In the genomic region with DNA sequence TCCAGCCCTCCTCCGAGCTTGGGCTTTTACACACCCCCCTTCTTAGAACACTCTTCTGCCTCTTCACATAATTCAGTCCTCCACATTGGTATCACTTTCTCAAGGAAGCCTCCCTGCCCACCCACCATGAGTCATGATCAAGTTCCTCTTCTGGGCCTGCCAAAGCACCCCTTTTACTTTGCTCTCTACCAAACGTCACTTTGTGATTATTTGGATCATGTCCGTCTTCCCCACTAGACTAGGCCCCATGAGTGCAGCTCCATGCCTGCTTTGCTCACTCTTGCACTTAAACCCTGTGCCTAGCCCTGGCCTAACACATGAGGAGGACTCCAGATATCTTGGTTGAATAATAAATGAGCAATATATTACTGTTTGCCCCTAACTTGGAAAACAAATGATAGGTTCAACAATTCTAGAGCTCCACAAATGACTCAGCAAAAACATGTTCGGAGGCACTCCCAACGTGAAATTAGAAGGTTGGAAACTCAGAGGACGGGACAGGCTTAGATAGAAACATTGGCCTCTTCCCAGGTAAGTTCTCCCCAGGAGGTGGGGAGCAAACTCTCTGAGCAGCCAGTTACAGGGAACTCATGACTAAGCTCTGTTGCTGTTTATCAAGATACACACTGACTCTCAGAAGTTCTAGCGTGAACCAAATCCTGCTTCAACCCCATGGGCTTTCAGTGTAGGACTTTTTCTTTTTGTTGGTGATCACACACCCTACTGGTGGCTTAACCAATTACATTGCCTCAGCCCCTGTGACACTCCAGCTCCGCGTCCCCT, we compare ENCODE assay signal across 8 cellular contexts. TPM values are rescaled to one million over a fixed set of nuclear protein-coding genes. Genes with fewer than 3 reads are reported as not detected.
DNase-seq lines count a peak whose midpoint lies in the region; ATAC-seq and TF ChIP-seq lines count a peak whose summit lies in the region.

No MANE protein-coding gene starts in this region.

- H3F3A ChIP-seq in SK-N-SH (replicated peaks; ENCODE audit: insufficient read depth) = peaks cover 7% of the 10 kb centered on the region

- intact Hi-C loops in IMR-90 (cut with micrococcal nuclease) = loop anchor here (1.0 kb wide), 2 partner anchors 67 to 86 kb away; no protein-coding TSS in a partner anchor

- peak overlapping the region; percentile 61; the same call in 1 of the 2 replicates for H2AK5ac ChIP-seq in IMR-90 (ENCODE audit: low read depth, low read length)

- no peaks in the 10 kb centered on the region for H4K20me1 ChIP-seq in IMR-90 (ENCODE audit: insufficient read depth, low read length)
- no peaks in the 10 kb centered on the region for H4K20me1 ChIP-seq in SK-N-SH (ENCODE audit: insufficient read depth)

- H3K4me3 ChIP-seq in IMR-90 (ENCODE audit: insufficient read depth, low read depth, low read length) = no peak overlapping the region
- no peak overlapping the region for H3K4me3 ChIP-seq in SK-N-SH (ENCODE audit: low read depth in 2 of 2, low read length in 1 of 2)

- H3K27ac ChIP-seq in IMR-90 (ENCODE audit: insufficient read depth, low read length) (no peak overlapping the region; the same call in 1 of the 2 replicates), SK-N-SH (ENCODE audit: low read depth in 2 of 2, low read length in 1 of 2) (no peak overlapping the region)

- H3K4ac ChIP-seq in IMR-90 (ENCODE audit: low read depth, low read length) = peak overlapping the region; percentile 21

- peak overlapping the region in 1 of 2 experiments; percentile 23; a peak in 2 of 4 replicates for H4K8ac ChIP-seq in IMR-90 (ENCODE audit: low read depth in 2 of 2, low read length in 2 of 2)

- in situ Hi-C loops in IMR-90 (cut with MboI; ENCODE audit: low sequenced_read_pairs) = no loop called here

- WGBS in IMR-90 (ENCODE audit: extremely low coverage in 2 of 2, insufficient read length in 1 of 2), 2 experiments = 41% methylated on average over 3 of the region's 9 CpGs; no CpG with 5 or more reads in 1 of the 2 experiments
- 79% methylated on average over 9 of the region's 9 CpGs for WGBS in SK-N-SH (ENCODE audit: low lambda C conversion rate)

- no peaks in the 10 kb centered on the region for H3K9me2 ChIP-seq in SK-N-SH

- 0 out of 2 replicates have a peak overlapping the region, but pooled peaks have one; percentile 32 for H4K91ac ChIP-seq in IMR-90 (ENCODE audit: insufficient read depth, low read depth, low read length)

- H3K9me1 ChIP-seq in IMR-90 (ENCODE audit: insufficient read depth, low read length) = peaks cover 7% of the 10 kb centered on the region; the same call in 1 of the 2 replicates

- H4K5ac ChIP-seq in IMR-90 (ENCODE audit: low read depth, low read length) = no peak overlapping the region; the same call in 1 of the 2 replicates

- no peak overlapping the region for H3K23ac ChIP-seq in IMR-90 (ENCODE audit: low read depth, low read length)

- peak overlapping the region; percentile 44; the same call in 1 of the 2 replicates for H2BK120ac ChIP-seq in IMR-90 (ENCODE audit: low read depth, low read length)

- H2BK20ac ChIP-seq in IMR-90 (ENCODE audit: low read depth, low read length) = peak overlapping the region; percentile 29; the same call in 1 of the 2 replicates

- H3K18ac ChIP-seq in IMR-90 (ENCODE audit: low read depth, low read length) = peak overlapping the region; percentile 25; the same call in 1 of the 2 replicates

- TF ChIP-seq CTCF in IMR-90 (conservative IDR thresholded peaks at IDR 0.05; ENCODE audit: low read depth, low read length) (peak; percentile 62), SK-N-SH (IDR thresholded peaks at IDR 0.05) (peak; percentile 56)

- H2AFZ ChIP-seq in IMR-90 (replicated peaks; ENCODE audit: low read length, poor library complexity) (peak overlapping the region; percentile 75), SK-N-SH (ENCODE audit: low read depth) (0 out of 2 replicates have a peak overlapping the region, but pooled peaks have one; percentile 49)

- dilution Hi-C loops in IMR-90 (cut with HindIII; ENCODE audit: low sequenced_read_pairs, unreplicated experiment) = no loop called here

- CTCF ChIA-PET in IMR-90 (lab: Yijun Ruan, JAX) = interaction anchor here (0.7 to 1.9 kb wide), 11 partner anchors 8 to 113 kb away, joined by 3 to 9 read pairs (median 4); no protein-coding TSS in a partner anchor
- CTCF ChIA-PET in SK-N-SH (lab: Yijun Ruan, JAX) = interaction anchor here (0.5 to 2.8 kb wide), 13 partner anchors 9 to 159 kb away, joined by 3 to 16 read pairs (median 3); a partner anchor contains a TSS

- no peak for TF ChIP-seq EP300 in SK-N-SH (IDR thresholded peaks at IDR 0.05; ENCODE audit: borderline replicate concordance in 1 of 2, low read depth in 1 of 2, low read length in 1 of 2)

- no peak overlapping the region for H3K4me2 ChIP-seq in IMR-90 (ENCODE audit: low read depth, low read length)
- no peak overlapping the region for H3K4me2 ChIP-seq in SK-N-SH

- no TSS peak for BruUV-seq in IMR-90 (replicated peaks; lab: Mats Ljungman, UMichigan)

- no peak overlapping the region for H2BK5ac ChIP-seq in IMR-90 (ENCODE audit: low read depth, low read length, poor library complexity, severe bottlenecking)

- H3K56ac ChIP-seq in IMR-90 (ENCODE audit: extremely low read depth, insufficient read depth, low read length) = no peak overlapping the region

- H2BK15ac ChIP-seq in IMR-90 (ENCODE audit: low read depth, low read length) = peak overlapping the region; percentile 5; the same call in 1 of the 3 replicates

- peak overlapping the region; percentile 5; the same call in 1 of the 2 replicates for H3K14ac ChIP-seq in IMR-90 (replicated peaks; ENCODE audit: low read depth, low read length)

- H3K36me3 ChIP-seq in IMR-90 (ENCODE audit: control insufficient read depth, insufficient read depth, low read length) (no peaks in the 10 kb centered on the region), SK-N-SH (replicated peaks in 1 of 2; ENCODE audit: control insufficient read depth in 1 of 2, insufficient read depth in 2 of 2, low read length in 1 of 2) (no peaks in the 10 kb centered on the region)

- H3K9ac ChIP-seq in IMR-90 (ENCODE audit: low read depth, low read length) (no peak overlapping the region), SK-N-SH (no peak overlapping the region)

- TF ChIP-seq POLR2A in IMR-90 (IDR thresholded peaks at IDR 0.05; ENCODE audit: low read depth, low read length) = no peak

- no peak overlapping the region for H2AK9ac ChIP-seq in IMR-90 (replicated peaks; ENCODE audit: low read depth, low read length, poor library complexity)

- peak; percentile 60 for DNase-seq in activated CD8-positive, alpha-beta memory T cell treated with anti-CD3 and anti-CD28 coated beads for 24 hours
- DNase-seq in activated CD8-positive, alpha-beta memory T cell treated with anti-CD3 and anti-CD28 coated beads, Interleukin-2, amount 50 U/mL, for 4 hours = no peak
- DNase-seq in IMR-90 = peak; percentile 85
- peak; percentile 46 for DNase-seq in SK-N-SH
- peak; percentile 61 for DNase-seq in cerebellar cortex (ENCODE audit: low spot score)
- peak; percentile 74 for DNase-seq in left kidney (ENCODE audit: low read depth, low spot score)
- peak; percentile 10 for DNase-seq in stimulated activated CD8-positive, alpha-beta memory T cell treated with anti-CD3 and anti-CD28 coated beads, Interleukin-12 subunit alpha, Interleukin-12 subunit beta, amount 100 ng/mL, for 24 hours (ENCODE audit: extremely low read depth)

- H3K79me1 ChIP-seq in IMR-90 (ENCODE audit: low read depth in 1 of 2, low read length in 2 of 2) = no peaks in the 10 kb centered on the region

- H3K27me3 ChIP-seq in IMR-90 (ENCODE audit: control insufficient read depth, insufficient read depth, low read length) (peaks cover 7% of the 10 kb centered on the region), SK-N-SH (ENCODE audit: insufficient read depth) (peaks cover 4% of the 10 kb centered on the region; the same call in 1 of the 2 replicates)

- TF ChIP-seq RAD21 in IMR-90 (IDR thresholded peaks at IDR 0.05; ENCODE audit: low read length) (peak; percentile 69), SK-N-SH (IDR thresholded peaks at IDR 0.05; ENCODE audit: low read length) (peak; percentile 43)

- POLR2A ChIA-PET in IMR-90 (lab: Charles Lee; ENCODE audit: unreplicated experiment) (no interaction called here), SK-N-SH (lab: Yijun Ruan, JAX) (no interaction called here)

- peaks cover 5% of the 10 kb centered on the region; the same call in 1 of the 2 replicates for H3K4me1 ChIP-seq in IMR-90 (ENCODE audit: control insufficient read depth, insufficient read depth, low read length)
- H3K4me1 ChIP-seq in SK-N-SH (ENCODE audit: control insufficient read depth in 1 of 2, insufficient read depth in 2 of 2, low read depth in 1 of 2, low read length in 1 of 2) = no peaks in the 10 kb centered on the region

- H3K9me3 ChIP-seq in IMR-90 (ENCODE audit: control insufficient read depth, insufficient read depth, low read length) = no peaks in the 10 kb centered on the region
- H3K9me3 ChIP-seq in SK-N-SH = no peaks in the 10 kb centered on the region

- ATAC-seq in IMR-90 (ENCODE audit: low read depth) (peak; percentile 99), GM18519 (IDR thresholded peaks at IDR 0.05; ENCODE audit: low FRiP score, unreplicated experiment) (no peak)

- no peaks in the 10 kb centered on the region for H3K79me2 ChIP-seq in SK-N-SH (ENCODE audit: insufficient read depth)

RNA-seq across cellular contexts. Expression of a gene that starts 28.3 kb away (rescaled TPM):
- not detected in 2 replicates for total RNA-seq in IMR-90 (2012; rRNA removed)
- polyA plus RNA-seq in IMR-90 (2012; rRNA removed) (not detected in 2 replicates), SK-N-SH (2012; rRNA removed) (not detected in 2 replicates)
- not detected in 2 replicates for polyA plus RNA-seq in IMR-90 (2012; cell fraction: cytosol; rRNA removed)
- not detected in 2 replicates for polyA plus RNA-seq in IMR-90 (2012; cell fraction: nucleus; rRNA removed; ENCODE audit: low replicate concordance)
- polyA plus RNA-seq in SK-N-SH (2012; cell fraction: cytosol; rRNA removed) = not detected in 2 replicates
- not detected in 2 replicates for polyA plus RNA-seq in SK-N-SH (2012; cell fraction: nucleus; rRNA removed)

RNA-seq across cellular contexts. Expression of a gene that starts 35.3 kb away (rescaled TPM):
- 55.0 and 58.9 TPM in 2 replicates for total RNA-seq in IMR-90 (2012; rRNA removed)
- polyA plus RNA-seq in IMR-90 (2012; rRNA removed) (53.0 and 58.9 TPM in 2 replicates), SK-N-SH (2012; rRNA removed) (52.0 and 59.4 TPM in 2 replicates)
- polyA plus RNA-seq in IMR-90 (2012; cell fraction: cytosol; rRNA removed) = 31.5 and 39.6 TPM in 2 replicates
- 69.7 and 125 TPM in 2 replicates for polyA plus RNA-seq in IMR-90 (2012; cell fraction: nucleus; rRNA removed; ENCODE audit: low replicate concordance)
- 41.0 and 45.6 TPM in 2 replicates for polyA plus RNA-seq in SK-N-SH (2012; cell fraction: cytosol; rRNA removed)
- 103 and 110 TPM in 2 replicates for polyA plus RNA-seq in SK-N-SH (2012; cell fraction: nucleus; rRNA removed)

RNA-seq across cellular contexts. Expression of a gene that starts 51.0 kb away (rescaled TPM):
- 1.4 and 2.2 TPM in 2 replicates for total RNA-seq in IMR-90 (2012; rRNA removed)
- 1.7 and 2.4 TPM in 2 replicates for polyA plus RNA-seq in IMR-90 (2012; rRNA removed)
- 0.36 and 1.3 TPM in 2 replicates for polyA plus RNA-seq in IMR-90 (2012; cell fraction: cytosol; rRNA removed)
- 2.6 and 3.4 TPM in 2 replicates for polyA plus RNA-seq in IMR-90 (2012; cell fraction: nucleus; rRNA removed; ENCODE audit: low replicate concordance)
- 1.4 and 1.7 TPM in 2 replicates for polyA plus RNA-seq in SK-N-SH (2012; rRNA removed)
- 1.7 TPM in 2 replicates for polyA plus RNA-seq in SK-N-SH (2012; cell fraction: cytosol; rRNA removed)
- polyA plus RNA-seq in SK-N-SH (2012; cell fraction: nucleus; rRNA removed) = 1.9 and 2.6 TPM in 2 replicates

RNA-seq across cellular contexts. Expression of a gene that starts 51.5 kb away (rescaled TPM):
- 7.0 and 8.1 TPM in 2 replicates for total RNA-seq in IMR-90 (2012; rRNA removed)
- 7.4 and 7.9 TPM in 2 replicates for polyA plus RNA-seq in IMR-90 (2012; rRNA removed)
- 6.5 and 6.6 TPM in 2 replicates for polyA plus RNA-seq in IMR-90 (2012; cell fraction: cytosol; rRNA removed)
- 6.6 and 7.1 TPM in 2 replicates for polyA plus RNA-seq in IMR-90 (2012; cell fraction: nucleus; rRNA removed; ENCODE audit: low replicate concordance)
- polyA plus RNA-seq in SK-N-SH (2012; rRNA removed) = 9.0 and 9.5 TPM in 2 replicates
- polyA plus RNA-seq in SK-N-SH (2012; cell fraction: cytosol; rRNA removed) = 6.1 and 7.4 TPM in 2 replicates
- 10.4 and 11.6 TPM in 2 replicates for polyA plus RNA-seq in SK-N-SH (2012; cell fraction: nucleus; rRNA removed)
